ENCODE assay signal across 27 cellular contexts in the genomic region with DNA sequence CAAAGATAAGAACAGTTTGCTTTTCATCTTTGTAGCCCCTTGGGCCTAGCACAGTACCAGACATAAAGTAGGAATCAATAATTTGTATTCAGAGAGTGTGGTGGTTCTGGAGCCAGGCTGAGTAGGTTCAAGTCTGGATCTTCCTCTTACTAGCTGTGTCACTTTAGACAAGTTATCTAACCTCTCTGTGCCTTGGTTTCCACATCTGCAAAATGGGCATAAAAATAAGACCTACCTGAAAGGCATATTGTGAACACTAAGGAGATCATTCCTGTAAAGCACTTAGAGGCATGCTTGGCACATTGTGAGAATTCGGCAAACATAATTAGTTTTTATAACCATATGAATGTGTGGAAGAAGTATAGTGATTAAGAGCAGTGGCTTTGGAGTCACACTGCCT.
"Had no signal": no experiment of that assay in that cellular context is flagged by ENCODE, and none has a peak within 500 bp of the region (broad histone marks: within the 10 kb centered on the region; RNA-seq: fewer than 3 reads in every experiment).

No MANE protein-coding gene starts in this region.

- H3K27ac Mint-ChIP-seq: activated CD4-positive, alpha-beta T cell treated with anti-CD3 and anti-CD28 coated beads, Interleukin-2, amount 10 ng/mL, durations not matched to agents 24 days and 14 days; activated CD8-positive, alpha-beta memory T cell treated with anti-CD3 and anti-CD28 coated beads, Interleukin-2, amount 10 ng/mL, durations not matched to agents 7 days and 5 days; activated naive CD4-positive, alpha-beta T cell treated with anti-CD3 and anti-CD28 coated beads, Interleukin-2, amount 50 U/mL, for 72 hours; activated naive CD8-positive, alpha-beta T cell treated with anti-CD3 and anti-CD28 coated beads, Interleukin-2, amount 50 U/mL, for 24 hours; activated T-cell treated with anti-CD3 and anti-CD28 coated beads, Interleukin-2, amount 50 U/mL, for 24 hours; activated T-helper 1 cell treated with anti-CD3 and anti-CD28 coated beads, Interleukin-12 subunit alpha, Interleukin-12 subunit beta, Interleukin-2, Interleukin-4 antibody, amounts not matched to agents 30 ng/mL and 10 ng/mL and 1 ng/mL, durations not matched to agents 14 hours and 24 hours and 36 hours had no signal

- H3K9me3 Mint-ChIP-seq: activated B cell treated with CpG ODN at 0.5 μM for 24 hours; activated naive CD8-positive, alpha-beta T cell treated with anti-CD3 and anti-CD28 coated beads, Interleukin-2, amount 50 U/mL, for 24 hours; activated T-cell treated with anti-CD3 and anti-CD28 coated beads, Interleukin-2, amount 50 U/mL, for 24 hours; brain had no signal

- DNase-seq: activated B cell treated with CpG ODN at 0.5 μM for 24 hours; activated CD4-positive, alpha-beta T cell treated with anti-CD3 and anti-CD28 coated beads for 1 hour; activated CD4-positive, alpha-beta T cell treated with anti-CD3 and anti-CD28 coated beads, Interleukin-2, amount 10 ng/mL, durations not matched to agents 24 days and 14 days; activated CD4-positive, alpha-beta T cell treated with anti-CD3 and anti-CD28 coated beads, Interleukin-2, amount 50 U/mL, for 48 hours; activated CD8-positive, alpha-beta memory T cell treated with anti-CD3 and anti-CD28 coated beads, Interleukin-2, amount 10 ng/mL, durations not matched to agents 7 days and 5 days; activated effector memory CD4-positive, alpha-beta T cell treated with Interleukin-2 at 50 U/mL for 16 hours; activated naive CD4-positive, alpha-beta T cell treated with Interleukin-2 at 50 U/mL for 16 hours; activated naive CD8-positive, alpha-beta T cell treated with anti-CD3 and anti-CD28 coated beads, Interleukin-2, amount 50 U/mL, for 24 hours; activated T-cell treated with anti-CD3 and anti-CD28 coated beads, Interleukin-2, amount 50 U/mL, for 24 hours; amygdala; Karpas-422; MM.1S; NCI-H1105; NCI-H1436 treated with DMSO at 0.1 percent for 48 hours; NCI-H187; NCI-H2081; NCI-H524 treated with DMSO at 0.1 percent for 48 hours; NCI-H748 treated with DMSO at 0.1 percent for 48 hours; RPMI8226; SHP77; T-helper 2 cell; T1000 had no signal

- H3K4me1 Mint-ChIP-seq: activated CD4-positive, alpha-beta T cell treated with anti-CD3 and anti-CD28 coated beads, Interleukin-2, amount 10 ng/mL, durations not matched to agents 24 days and 14 days had no signal

- ATAC-seq: activated CD8-positive, alpha-beta memory T cell treated with anti-CD3 and anti-CD28 coated beads, Interleukin-2, amount 10 ng/mL, durations not matched to agents 7 days and 5 days; activated naive CD4-positive, alpha-beta T cell treated with anti-CD3 and anti-CD28 coated beads, Interleukin-2, amount 50 U/mL, for 72 hours; activated naive CD8-positive, alpha-beta T cell treated with anti-CD3 and anti-CD28 coated beads, Interleukin-2, amount 50 U/mL, for 24 hours had no signal

- H3K36me3 Mint-ChIP-seq: activated CD8-positive, alpha-beta memory T cell treated with anti-CD3 and anti-CD28 coated beads, Interleukin-2, amount 10 ng/mL, durations not matched to agents 7 days and 5 days; brain had no signal

- H3K4me3 Mint-ChIP-seq: activated B cell treated with CpG ODN at 0.5 μM for 24 hours; activated CD4-positive, alpha-beta T cell treated with anti-CD3 and anti-CD28 coated beads, Interleukin-2, amount 10 ng/mL, durations not matched to agents 24 days and 14 days; activated CD8-positive, alpha-beta memory T cell treated with anti-CD3 and anti-CD28 coated beads, Interleukin-2, amount 10 ng/mL, durations not matched to agents 7 days and 5 days; activated naive CD8-positive, alpha-beta T cell treated with anti-CD3 and anti-CD28 coated beads, Interleukin-2, amount 50 U/mL, for 24 hours; activated T-cell treated with anti-CD3 and anti-CD28 coated beads, Interleukin-2, amount 50 U/mL, for 24 hours; activated T-helper 1 cell treated with anti-CD3 and anti-CD28 coated beads, Interleukin-12 subunit alpha, Interleukin-12 subunit beta, Interleukin-2, Interleukin-4 antibody, amounts not matched to agents 30 ng/mL and 10 ng/mL and 1 ng/mL, durations not matched to agents 14 hours and 24 hours and 36 hours; brain had no signal

- FAIRE-seq: astrocyte, TTC549 had no signal

- H3K27me3 Mint-ChIP-seq: activated B cell treated with CpG ODN at 0.5 μM for 24 hours; activated CD4-positive, alpha-beta T cell treated with anti-CD3 and anti-CD28 coated beads, Interleukin-2, amount 10 ng/mL, durations not matched to agents 24 days and 14 days; activated CD8-positive, alpha-beta memory T cell treated with anti-CD3 and anti-CD28 coated beads, Interleukin-2, amount 10 ng/mL, durations not matched to agents 7 days and 5 days; activated naive CD8-positive, alpha-beta T cell treated with anti-CD3 and anti-CD28 coated beads, Interleukin-2, amount 50 U/mL, for 24 hours; activated T-cell treated with anti-CD3 and anti-CD28 coated beads, Interleukin-2, amount 50 U/mL, for 24 hours; brain had no signal
